In the genomic region with DNA sequence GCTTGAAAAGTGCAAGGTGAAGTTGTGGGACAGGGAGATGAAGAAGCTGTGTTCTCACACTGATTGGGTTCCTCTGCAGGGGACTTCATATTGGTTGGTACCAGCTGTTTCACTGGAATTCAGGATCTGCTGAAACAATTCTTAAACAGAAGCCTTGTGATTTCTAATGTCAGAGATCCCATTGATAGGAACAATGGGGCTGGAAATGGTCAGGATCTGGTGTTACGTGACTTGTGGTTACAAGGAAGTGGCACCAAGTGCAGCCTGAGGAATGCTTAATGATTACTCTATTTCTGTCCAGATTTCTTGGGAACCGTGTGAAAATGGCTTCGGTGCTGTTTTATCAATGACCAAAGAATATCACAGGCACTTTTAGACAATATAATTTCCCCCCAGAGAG, we compare ENCODE assay signal across 32 cellular contexts.
"Had no signal": no experiment of that assay in that cellular context is flagged by ENCODE, and none has a peak within 500 bp of the region (broad histone marks: within the 10 kb centered on the region; RNA-seq: fewer than 3 reads in every experiment).

No MANE protein-coding gene starts in this region.

- FAIRE-seq: keratinocyte, small intestine, urothelium cell line had no signal

- H3K4me3 Mint-ChIP-seq: naive thymus-derived CD8-positive, alpha-beta T cell; nephron; neural crest cell; stimulated activated memory B cell treated with anti-CD40 and anti-IgM and Interleukin-4, amounts not matched to agents 10 μg/mL and 1 μg/mL and 100 μg/mL, for 72 hours had no signal

- H3K36me3 Mint-ChIP-seq: naive thymus-derived CD8-positive, alpha-beta T cell; stimulated activated memory B cell treated with anti-CD40 and anti-IgM and Interleukin-4, amounts not matched to agents 10 μg/mL and 1 μg/mL and 100 μg/mL, for 72 hours had no signal

- H3K4me1 ChIP-seq: lower lobe of right lung, prostate gland, spleen, stomach, upper lobe of right lung had no signal

- H3K27me3 ChIP-seq: ovary, tibial artery, upper lobe of right lung had no signal

- ATAC-seq: left cardiac atrium; left lobe of liver; left ventricle myocardium superior; lower lobe of right lung; naive thymus-derived CD8-positive, alpha-beta T cell; right cardiac atrium; sciatic nerve; stimulated activated memory B cell treated with anti-CD40 and anti-IgM and Interleukin-4, amounts not matched to agents 10 μg/mL and 1 μg/mL and 100 μg/mL, for 72 hours; stimulated activated naive CD8-positive, alpha-beta T cell treated with anti-CD3 and anti-CD28 coated beads, Interleukin-15, Interleukin-2, amounts not matched to agents 100 U/mL and 50 U/mL, for 24 hours; upper lobe of right lung had no signal

- H3K27me3 Mint-ChIP-seq: stimulated activated memory B cell treated with anti-CD40 and anti-IgM and Interleukin-4, amounts not matched to agents 10 μg/mL and 1 μg/mL and 100 μg/mL, for 72 hours had no signal

- H3K4me1 Mint-ChIP-seq: naive thymus-derived CD8-positive, alpha-beta T cell had no signal

- H3K9me3 Mint-ChIP-seq: naive thymus-derived CD8-positive, alpha-beta T cell; nephron; stimulated activated memory B cell treated with anti-CD40 and anti-IgM and Interleukin-4, amounts not matched to agents 10 μg/mL and 1 μg/mL and 100 μg/mL, for 72 hours had no signal

- H3K27ac ChIP-seq: lower lobe of right lung, ovary, prostate gland, spleen, stomach, thoracic aorta, tibial artery, upper lobe of right lung had no signal

- H3K4me3 ChIP-seq: lower lobe of right lung, ovary, prostate gland, spleen, stomach, thoracic aorta, tibial artery, upper lobe of right lung had no signal

- DNase-seq: hippocampal formation; kidney glomerular epithelial cell; left cardiac atrium; left ventricle myocardium superior; lower lobe of right lung; mammary epithelial cell; mesenchymal stem cell; naive thymus-derived CD8-positive, alpha-beta T cell; ovary; posterior cingulate gyrus; retina; right cardiac atrium; small intestine; spleen; stimulated activated CD4-positive, alpha-beta T cell treated with anti-CD3 and anti-CD28 coated beads, Interleukin-1b, Interleukin-23, amount 100 ng/mL, for 48 hours; stimulated activated CD4-positive, alpha-beta T cell treated with anti-CD3 and anti-CD28 coated beads, Interleukin-2, amount 100 ng/mL, for 48 hours; stimulated activated CD4-positive, alpha-beta T cell treated with anti-CD3 and anti-CD28 coated beads, Interleukin-4, amount 100 ng/mL, for 4 hours; stimulated activated CD8-positive, alpha-beta memory T cell treated with anti-CD3 and anti-CD28 coated beads, Interleukin-4, amount 100 ng/mL, for 48 hours; stimulated activated naive CD8-positive, alpha-beta T cell treated with anti-CD3 and anti-CD28 coated beads, Interleukin-15, Interleukin-2, amounts not matched to agents 100 U/mL and 50 U/mL, for 24 hours; stomach; tibial artery; trophoblast cell; upper lobe of right lung had no signal

- H3K9me3 ChIP-seq: lower lobe of right lung, ovary, prostate gland, spleen, stomach, thoracic aorta, tibial artery, upper lobe of right lung had no signal

- H3K36me3 ChIP-seq: lower lobe of right lung, ovary, prostate gland, spleen, stomach, thoracic aorta, tibial artery, upper lobe of right lung had no signal

- H3K27ac Mint-ChIP-seq: naive thymus-derived CD8-positive, alpha-beta T cell; stimulated activated memory B cell treated with anti-CD40 and anti-IgM and Interleukin-4, amounts not matched to agents 10 μg/mL and 1 μg/mL and 100 μg/mL, for 72 hours had no signal
